17 cellular contexts compared by ENCODE assay signal in genomic region chr20:10735195-10735949, GRCh38.
"Had no signal": no experiment of that assay in that cellular context is flagged by ENCODE, and none has a peak within 500 bp of the region (broad histone marks: within the 10 kb centered on the region; RNA-seq: fewer than 3 reads in every experiment).

No MANE protein-coding gene starts in this region.

- ATAC-seq: activated CD8-positive, alpha-beta T cell treated with anti-CD3 and anti-CD28 coated beads, Interleukin-2, amount 10 ng/mL, durations not matched to agents 7 days and 5 days; activated T-cell treated with anti-CD3 and anti-CD28 coated beads, Interleukin-2, amount 50 U/mL, for 72 hours; natural killer cell; stimulated activated effector memory CD8-positive, alpha-beta T cell treated with anti-CD3 and anti-CD28 coated beads, Interleukin-12 subunit alpha, Interleukin-12 subunit beta, amount 100 ng/mL, for 72 hours; T-helper 17 cell had no signal

- FAIRE-seq: frontal cortex had no signal

- DNase-seq: activated CD4-positive, alpha-beta T cell treated with anti-CD3 and anti-CD28 coated beads for 48 hours; activated CD8-positive, alpha-beta memory T cell treated with anti-CD3 and anti-CD28 coated beads, Interleukin-2, amount 50 U/mL, for 4 hours; activated CD8-positive, alpha-beta T cell treated with anti-CD3 and anti-CD28 coated beads, Interleukin-2, amount 10 ng/mL, durations not matched to agents 7 days and 5 days; activated gamma-delta T cell treated with Interleukin-2 at 50 U/mL for 16 hours; activated naive CD8-positive, alpha-beta T cell treated with anti-CD3 and anti-CD28 coated beads, Interleukin-2, amount 10 ng/mL, durations not matched to agents 7 days and 5 days; activated T-cell treated with anti-CD3 and anti-CD28 coated beads, Interleukin-2, amount 50 U/mL, for 72 hours; cerebellar nuclear complex; effector memory CD4-positive, alpha-beta T cell; head of caudate nucleus; immature natural killer cell; mammary epithelial cell; natural killer cell; nucleus accumbens; T-helper 17 cell; trophoblast cell had no signal
